In the genomic region with DNA sequence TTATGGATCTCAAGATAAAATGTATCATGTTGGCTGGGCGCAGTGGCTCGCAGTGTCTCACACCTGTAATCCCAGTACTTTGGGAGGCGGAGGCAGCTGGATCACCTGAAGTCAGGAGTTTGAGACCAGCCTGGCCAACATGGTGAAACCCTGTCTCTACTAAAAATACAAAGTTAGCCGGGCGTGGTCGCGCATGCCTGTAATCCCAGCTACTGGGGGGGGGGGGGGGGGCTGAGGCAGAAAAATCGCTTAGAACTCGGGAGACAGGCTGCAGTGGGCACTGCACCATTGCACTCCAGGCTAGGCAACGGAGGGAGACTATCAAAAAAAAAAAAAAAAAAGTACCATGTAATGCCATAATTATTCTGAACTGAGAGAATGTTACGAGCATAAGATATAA, we compare ENCODE assay signal across 10 cellular contexts. TPM values are rescaled to one million over a fixed set of nuclear protein-coding genes. Genes with fewer than 3 reads are reported as not detected.
DNase-seq lines count a peak whose midpoint lies in the region; ATAC-seq and TF ChIP-seq lines count a peak whose summit lies in the region.
"Had no signal": no experiment of that assay in that cellular context is flagged by ENCODE, and none has a peak within 500 bp of the region (broad histone marks: within the 10 kb centered on the region; RNA-seq: fewer than 3 reads in every experiment).

No MANE protein-coding gene starts in this region.

- H3K36me3 Mint-ChIP-seq in CD4-positive, alpha-beta T cell (ENCODE audit: low read depth), result peaks cover 71% of the 10 kb centered on the region
- H3K36me3 Mint-ChIP-seq in neural crest cell (ENCODE audit: low read depth) (peaks cover 46% of the 10 kb centered on the region), CD14-positive monocyte (peaks cover 31 to 46% of the 10 kb centered on the region in 2 donors)

- H3K4me3 ChIP-seq in LNCaP clone FGC (ENCODE audit: low read depth, low read length), result peak overlapping the region; percentile 89
- H3K4me3 ChIP-seq in dorsolateral prefrontal cortex, result peak overlapping the region in 53 of 59 donors; percentile 50 to 85 (median 73)

- intact Hi-C loops in CD4-positive, alpha-beta T cell (cut with DNase I, micrococcal nuclease), result loop anchor here (2.0 to 10.0 kb wide), 2 partner anchors 112 to 114 kb away; no protein-coding TSS in a partner anchor
- intact Hi-C loops in dorsolateral prefrontal cortex (cut with DNase I) (no loop called here), CD14-positive monocyte (cut with micrococcal nuclease) (no loop called here), sciatic nerve (cut with DNase I) (no loop called here)

- H3K9me3 ChIP-seq in CD4-positive, alpha-beta T cell (ENCODE audit: control insufficient read depth, low read length), result no peaks in the 10 kb centered on the region
- H3K9me3 ChIP-seq: ascending aorta had no signal

- CTCF ChIA-PET in CD4-positive, alpha-beta T cell (lab: Charles Lee), result interaction anchor here (1.2 kb wide), 1 partner anchor 170 kb away, joined by 4 read pairs; no protein-coding TSS in a partner anchor

- no peak for ATAC-seq in CD4-positive, alpha-beta T cell (ENCODE audit: poor library complexity)
- no peak for ATAC-seq in sciatic nerve

- H3K4me3 Mint-ChIP-seq in CD4-positive, alpha-beta T cell, result peak overlapping the region; percentile 100
- H3K4me3 Mint-ChIP-seq in neural crest cell, result peak overlapping the region; percentile 99
- H3K4me3 Mint-ChIP-seq in CD14-positive monocyte, result no peak overlapping the region

- no peaks in the 10 kb centered on the region for H3K27me3 Mint-ChIP-seq in CD4-positive, alpha-beta T cell
- peaks cover 6% of the 10 kb centered on the region for H3K27me3 Mint-ChIP-seq in neural crest cell (ENCODE audit: low read depth)
- peaks cover 0 to 4% (median 2%) of the 10 kb centered on the region in 3 donors for H3K27me3 Mint-ChIP-seq in CD14-positive monocyte (ENCODE audit: low read depth in 3 of 3)

- peak overlapping the region; percentile 99 for H3K27ac Mint-ChIP-seq in CD4-positive, alpha-beta T cell
- H3K27ac Mint-ChIP-seq in neural crest cell (ENCODE audit: unreplicated experiment) (peak overlapping the region; percentile 35), CD14-positive monocyte (no peak overlapping the region)

- in situ Hi-C loops in GM13977 (cut with MboI; ENCODE audit: low pct_unique_long_range_greater_than_20kb, low sequenced_read_pairs, unreplicated experiment), result no loop called here

- POLR2A ChIA-PET in CD4-positive, alpha-beta T cell (lab: Charles Lee), result interaction anchor here (2.5 to 3.0 kb wide), 3 partner anchors 7 to 99 kb away, joined by 26 to 38 read pairs (median 27); partner anchors contain the start of gene ARHGEF6

- TF ChIP-seq CTCF in CD4-positive, alpha-beta T cell (IDR thresholded peaks at IDR 0.05), result no peak
- no peak for TF ChIP-seq CTCF in LNCaP clone FGC (IDR thresholded peaks at IDR 0.05; ENCODE audit: control insufficient read depth, extremely low read depth, insufficient read depth)
- no peak for TF ChIP-seq CTCF in dorsolateral prefrontal cortex (IDR thresholded peaks at IDR 0.05 in 54 of 56, conservative IDR thresholded peaks at IDR 0.05 in 2 of 56; ENCODE audit: low read depth in 1 of 56, partially characterized antibody in 56 of 56)
- no peak for TF ChIP-seq CTCF in neural crest cell (conservative IDR thresholded peaks at IDR 0.05)
- TF ChIP-seq CTCF in CD14-positive monocyte (IDR thresholded peaks at IDR 0.05), result no peak
- TF ChIP-seq CTCF in GM13977 (IDR thresholded peaks at IDR 0.05; ENCODE audit: extremely low read depth, insufficient read depth, missing control alignments), result no peak

- no peak overlapping the region for H3K27ac ChIP-seq in CD4-positive, alpha-beta T cell (ENCODE audit: low read depth, low read length)
- H3K27ac ChIP-seq in dorsolateral prefrontal cortex, result no peak overlapping the region

- peaks cover 39% of the 10 kb centered on the region for H3K4me1 Mint-ChIP-seq in CD4-positive, alpha-beta T cell (ENCODE audit: low read depth)
- H3K4me1 Mint-ChIP-seq in neural crest cell (peaks cover 36% of the 10 kb centered on the region), CD14-positive monocyte (peaks cover 5% of the 10 kb centered on the region)

- no peaks in the 10 kb centered on the region for H3K27me3 ChIP-seq in CD4-positive, alpha-beta T cell (ENCODE audit: control insufficient read depth, insufficient read depth, low read length)
- peaks cover 0 to 12% (median 0%) of the 10 kb centered on the region in 45 donors for H3K27me3 ChIP-seq in dorsolateral prefrontal cortex
- H3K27me3 ChIP-seq: ascending aorta had no signal

- no peak for DNase-seq in CD4-positive, alpha-beta T cell
- no peak for DNase-seq in LNCaP clone FGC (ENCODE audit: low read depth)
- no peak for DNase-seq in dorsolateral prefrontal cortex
- no peak for DNase-seq in neural crest cell (ENCODE audit: low read depth, low spot score)
- DNase-seq in CD14-positive monocyte (ENCODE audit: low spot score), result no peak
- no peak for DNase-seq in retina
- DNase-seq in sciatic nerve (ENCODE audit: low spot score), result no peak
- DNase-seq in GM13977 (ENCODE audit: low spot score), result no peak
- DNase-seq: NK-92 treated with Interleukin-12 subunit alpha and Interleukin-12 subunit beta, amount 100 ng/mL, for 24 hours had no signal

- H3K9me3 Mint-ChIP-seq in CD4-positive, alpha-beta T cell, result no peaks in the 10 kb centered on the region
- H3K9me3 Mint-ChIP-seq in neural crest cell (no peaks in the 10 kb centered on the region), CD14-positive monocyte (peaks cover 0 to 11% (median 2%) of the 10 kb centered on the region in 7 donors)

RNA-seq across cellular contexts. Expression of gene RBMX, which starts 2.1 kb away (rescaled TPM):
- 100 to 1,000 TPM; 310 to 317 TPM for total RNA-seq in CD4-positive, alpha-beta T cell
- 100 to 1,000 TPM in 114 of 120 experiments, 10 to 100 TPM in 6; 79.1 to 161 (median 117) TPM for total RNA-seq in dorsolateral prefrontal cortex
- total RNA-seq in neural crest cell, result 532 and 541 TPM in 2 replicates
- 100 to 1,000 TPM in 1 of 2 donors, 10 to 100 TPM in 1; 97.3 to 112 TPM for polyA plus RNA-seq in CD14-positive monocyte
- 153 TPM for total RNA-seq in sciatic nerve

Comparison
In these comparisons a context has a peak if more than half of its experiments do, and no peak if none do; other contexts are left out.
1. H3K27ac Mint-ChIP-seq: peak in CD4-positive, alpha-beta T cell (single experiment) and neural crest cell (single experiment); none in CD14-positive monocyte (0 of 7).
2. H3K4me3 Mint-ChIP-seq: peak in CD4-positive, alpha-beta T cell (single experiment) and neural crest cell (single experiment); none in CD14-positive monocyte (0 of 2).
3. intact Hi-C loops: an anchor here in CD4-positive, alpha-beta T cell (2.0 to 10.0 kb wide); none called in dorsolateral prefrontal cortex, CD14-positive monocyte and sciatic nerve.